In genomic region chr20:60302875-60303274, GRCh38 we compare ENCODE assay signal across 30 cellular contexts.
"Had no signal": no experiment of that assay in that cellular context is flagged by ENCODE, and none has a peak within 500 bp of the region (broad histone marks: within the 10 kb centered on the region; RNA-seq: fewer than 3 reads in every experiment).

No MANE protein-coding gene starts in this region.

- H3K4me3 ChIP-seq: cardiac muscle cell, SJSA1 had no signal

- H3K36me3 ChIP-seq: cardiac muscle cell, SJSA1 had no signal

- H3K27ac ChIP-seq: cardiac muscle cell, RWPE1, SJSA1 had no signal

- DNase-seq: activated CD4-positive, alpha-beta T cell treated with anti-CD3 and anti-CD28 coated beads for 48 hours; activated CD4-positive, alpha-beta T cell treated with anti-CD3 and anti-CD28 coated beads, Interleukin-2, amount 50 U/mL, for 48 hours; activated CD4-positive, CD25-positive, alpha-beta regulatory T cell treated with anti-CD3 and anti-CD28 coated beads, Interleukin-2, amount 50 U/mL, for 72 hours; activated CD8-positive, alpha-beta memory T cell treated with anti-CD3 and anti-CD28 coated beads, Interleukin-2, amount 10 ng/mL, durations not matched to agents 7 days and 5 days; activated effector memory CD4-positive, alpha-beta T cell treated with anti-CD3 and anti-CD28 coated beads, Interleukin-2, amount 50 U/mL, for 16 hours; activated naive CD4-positive, alpha-beta T cell treated with Interleukin-2 at 50 U/mL for 16 hours; activated naive CD8-positive, alpha-beta T cell treated with anti-CD3 and anti-CD28 coated beads, Interleukin-2, amount 50 U/mL, for 24 hours; activated T-cell treated with anti-CD3 and anti-CD28 coated beads, Interleukin-2, amount 50 U/mL, for 4 hours; amygdala; Karpas-422; MV-4-11; NCI-H1105; NCI-H1436; NCI-H1694 treated with DMSO at 0.1 percent for 48 hours; NCI-H2029 treated with DMSO at 0.1 percent for 48 hours; NCI-H345; NCI-H510A; NCI-H526 treated with DMSO at 0.1 percent for 48 hours; NCI-H82; OCI-M1; Right ventricle myocardium superior; SW 1271 had no signal

- ATAC-seq: activated CD8-positive, alpha-beta memory T cell treated with anti-CD3 and anti-CD28 coated beads, Interleukin-2, amount 10 ng/mL, durations not matched to agents 7 days and 5 days; activated naive CD4-positive, alpha-beta T cell treated with anti-CD3 and anti-CD28 coated beads, Interleukin-2, amount 50 U/mL, for 72 hours; activated naive CD8-positive, alpha-beta T cell treated with anti-CD3 and anti-CD28 coated beads, Interleukin-2, amount 50 U/mL, for 24 hours; activated T-cell treated with anti-CD3 and anti-CD28 coated beads, Interleukin-2, amount 50 U/mL, for 4 hours; Panc1; SK-N-SH treated with all-trans-retinoic acid at 6 μM for 48 hours; WTC11 had no signal

- FAIRE-seq: astrocyte had no signal

- H3K4me1 ChIP-seq: SJSA1 had no signal

- H3K27me3 ChIP-seq: cardiac muscle cell, SJSA1 had no signal

- H3K9me3 ChIP-seq: SJSA1 had no signal
